Comparison of ENCODE assay signal across 1 cellular context in genomic region chr6:55901765-55902164, GRCh38.
TF ChIP-seq lines count a peak whose summit lies in the region.

No MANE protein-coding gene starts in this region.

TF ChIP-seq in IMR-90, 13 proteins besides CTCF, POLR2A, EP300 and RAD21:
- TF ChIP-seq CEBPB (IDR thresholded peaks at IDR 0.05; ENCODE audit: low read depth, low read length) (no peak), NFE2L2 (IDR thresholded peaks at IDR 0.05; ENCODE audit: low read depth, low read length) (no peak), MAFK (IDR thresholded peaks at IDR 0.05; ENCODE audit: low read depth, low read length) (no peak), MXI1 (IDR thresholded peaks at IDR 0.05; ENCODE audit: borderline replicate concordance, low read depth, low read length) (no peak), BHLHE40 (IDR thresholded peaks at IDR 0.05; ENCODE audit: low read depth, low read length) (no peak), RFX5 (IDR thresholded peaks at IDR 0.05; ENCODE audit: low read depth, low read length) (no peak), MAZ (IDR thresholded peaks at IDR 0.05; ENCODE audit: borderline replicate concordance, low read depth, low read length) (no peak), RCOR1 (IDR thresholded peaks at IDR 0.05; ENCODE audit: insufficient replicate concordance, low read length) (no peak), ELK1 (IDR thresholded peaks at IDR 0.05; ENCODE audit: borderline replicate concordance, low read depth, low read length) (no peak), SMC3 (IDR thresholded peaks at IDR 0.05; ENCODE audit: low read depth, low read length) (no peak)
